In genomic region chr12:81758421-81759214, GRCh38 we compare ENCODE assay signal across 9 cellular contexts. TPM values are rescaled to one million over a fixed set of nuclear protein-coding genes. Genes with fewer than 3 reads are reported as not detected.
DNase-seq lines count a peak whose midpoint lies in the region; ATAC-seq and TF ChIP-seq lines count a peak whose summit lies in the region.
"Had no signal": no experiment of that assay in that cellular context is flagged by ENCODE, and none has a peak within 500 bp of the region (broad histone marks: within the 10 kb centered on the region; RNA-seq: fewer than 3 reads in every experiment).

No MANE protein-coding gene starts in this region.

- DNase-seq in D341Med (ENCODE audit: low spot score) = peak; percentile 75
- DNase-seq in NCI-H1417 (lab: John Stamatoyannopoulos, UW) = peak; percentile 37 to 94 (median 93)
- DNase-seq in activated naive CD8-positive, alpha-beta T cell treated with anti-CD3 and anti-CD28 coated beads for 36 hours = peak; percentile 44
- DNase-seq in left ventricle myocardium inferior = peak; percentile 19
- DNase-seq in pons (ENCODE audit: low spot score) = peak; percentile 39
- no peak for DNase-seq in NOMO-1 treated with dmso at 0.1 percent for 144 hours (lab: John Stamatoyannopoulos, UW; ENCODE audit: unreplicated experiment)

- no peak overlapping the region for H3K27ac Mint-ChIP-seq in activated naive CD8-positive, alpha-beta T cell treated with anti-CD3 and anti-CD28 coated beads for 36 hours

- H3K36me3 ChIP-seq in left ventricle myocardium inferior = no peaks in the 10 kb centered on the region

- no peaks in the 10 kb centered on the region for H3K36me3 Mint-ChIP-seq in activated naive CD8-positive, alpha-beta T cell treated with anti-CD3 and anti-CD28 coated beads for 36 hours

- H3K9me3 ChIP-seq in left ventricle myocardium inferior (replicated peaks) = no peaks in the 10 kb centered on the region

- H3K27ac ChIP-seq in left ventricle myocardium inferior (replicated peaks) = no peak overlapping the region

- peaks cover 64% of the 10 kb centered on the region for H3K27me3 Mint-ChIP-seq in activated naive CD8-positive, alpha-beta T cell treated with anti-CD3 and anti-CD28 coated beads for 36 hours

- peaks cover 13% of the 10 kb centered on the region for H3K4me1 Mint-ChIP-seq in activated naive CD8-positive, alpha-beta T cell treated with anti-CD3 and anti-CD28 coated beads for 36 hours

- peaks cover 18% of the 10 kb centered on the region for H3K4me1 ChIP-seq in left ventricle myocardium inferior

- ATAC-seq in GM19328 (IDR thresholded peaks at IDR 0.05; ENCODE audit: unreplicated experiment) (no peak), HG02610 (IDR thresholded peaks at IDR 0.05; ENCODE audit: unreplicated experiment) (no peak)
- ATAC-seq: left colon had no signal

- H3K4me3 ChIP-seq in left ventricle myocardium inferior = peak overlapping the region; percentile 68

- no peak for TF ChIP-seq CTCF in left ventricle myocardium inferior (IDR thresholded peaks at IDR 0.05; ENCODE audit: borderline replicate concordance)

- peak overlapping the region; percentile 72 for H3K4me3 Mint-ChIP-seq in activated naive CD8-positive, alpha-beta T cell treated with anti-CD3 and anti-CD28 coated beads for 36 hours

- H3K27me3 ChIP-seq in left ventricle myocardium inferior (ENCODE audit: low read depth) = peaks cover 44% of the 10 kb centered on the region

- intact Hi-C loops in left ventricle myocardium inferior (cut with micrococcal nuclease) = no loop called here

- H3K9me3 Mint-ChIP-seq in activated naive CD8-positive, alpha-beta T cell treated with anti-CD3 and anti-CD28 coated beads for 36 hours = no peaks in the 10 kb centered on the region

RNA-seq across cellular contexts. Expression of gene PPFIA2, which starts 0.5 kb away (rescaled TPM):
- under 1 TPM; 0.41 to 0.42 TPM for total RNA-seq in activated naive CD8-positive, alpha-beta T cell treated with anti-CD3 and anti-CD28 coated beads for 36 hours
- 0.82 TPM for total RNA-seq in left ventricle myocardium inferior
